In the genomic region with DNA sequence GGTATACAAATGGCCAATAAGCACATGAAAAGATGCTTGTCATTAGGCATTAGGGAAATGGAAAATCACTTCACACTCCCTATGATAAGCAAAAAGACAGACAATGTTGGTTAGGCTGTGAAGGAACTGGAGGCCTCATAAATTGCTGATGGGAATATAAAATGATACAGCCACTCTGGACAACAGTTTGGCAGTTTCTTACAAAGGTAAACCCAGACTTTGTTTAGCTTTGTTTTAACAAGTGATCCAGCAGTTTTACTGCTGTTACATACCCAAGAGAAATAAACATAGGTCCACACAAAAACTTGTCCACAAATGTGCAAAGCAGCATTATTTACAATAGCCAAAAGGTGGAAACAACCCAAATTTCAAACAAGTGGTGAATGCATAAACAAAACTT, we compare ENCODE assay signal across 19 cellular contexts.
"Had no signal": no experiment of that assay in that cellular context is flagged by ENCODE, and none has a peak within 500 bp of the region (broad histone marks: within the 10 kb centered on the region; RNA-seq: fewer than 3 reads in every experiment).

No MANE protein-coding gene starts in this region.

- FAIRE-seq: islet of Langerhans had no signal

- H3K36me3 ChIP-seq: heart left ventricle, ovary, tibial artery, upper lobe of left lung, uterus had no signal

- ATAC-seq: heart left ventricle; left lobe of liver; mucosa of descending colon; natural killer cell; right cardiac atrium; stimulated activated naive CD8-positive, alpha-beta T cell treated with anti-CD3 and anti-CD28 coated beads, Interleukin-15, Interleukin-2, amounts not matched to agents 100 U/mL and 50 U/mL, for 24 hours had no signal

- H3K9me3 ChIP-seq: heart left ventricle, mucosa of descending colon, ovary, tibial artery, upper lobe of left lung, uterus had no signal

- H3K27me3 ChIP-seq: dorsolateral prefrontal cortex, heart left ventricle, ovary, tibial artery, upper lobe of left lung, uterus had no signal

- H3K4me2 ChIP-seq: smooth muscle cell had no signal

- H3K4me3 ChIP-seq: dorsolateral prefrontal cortex, heart left ventricle, mucosa of descending colon, ovary, smooth muscle cell, tibial artery, upper lobe of left lung, uterus had no signal

- H3K27ac ChIP-seq: ovary, tibial artery, upper lobe of left lung, uterus had no signal

- DNase-seq: cortex of kidney; dorsolateral prefrontal cortex; effector CD8-positive, alpha-beta T cell; foreskin melanocyte; heart left ventricle; hippocampal formation; kidney glomerular epithelial cell; mucosa of descending colon; natural killer cell; ovary; right cardiac atrium; stimulated activated CD4-positive, alpha-beta T cell treated with anti-CD3 and anti-CD28 coated beads, Interleukin-2, amount 100 ng/mL, for 48 hours; stimulated activated naive CD8-positive, alpha-beta T cell treated with anti-CD3 and anti-CD28 coated beads, Interleukin-15, Interleukin-2, amounts not matched to agents 100 U/mL and 50 U/mL, for 24 hours; tibial artery; upper lobe of left lung; uterus had no signal
